In genomic region chr2:47035615-47036488, GRCh38 we compare ENCODE assay signal across 9 cellular contexts.
DNase-seq lines count a peak whose midpoint lies in the region; ATAC-seq and TF ChIP-seq lines count a peak whose summit lies in the region.
"Had no signal": no experiment of that assay in that cellular context is flagged by ENCODE, and none has a peak within 500 bp of the region (broad histone marks: within the 10 kb centered on the region; RNA-seq: fewer than 3 reads in every experiment).

No MANE protein-coding gene starts in this region.

- peak overlapping the region; percentile 66 for H3K27ac Mint-ChIP-seq in activated T-cell treated with anti-CD3 and anti-CD28 coated beads, Interleukin-2, amount 50 U/mL, for 24 hours

- H3K79me1 ChIP-seq in mesenchymal stem cell (replicated peaks; ENCODE audit: low read length, poor library complexity, severe bottlenecking), result peaks cover 7% of the 10 kb centered on the region

- no peak overlapping the region for H3K9ac ChIP-seq in mesenchymal stem cell (ENCODE audit: low read length)

- H3K36me3 ChIP-seq in ascending aorta, result peaks cover 10 to 19% of the 10 kb centered on the region in 2 donors
- peaks cover 24 to 78% of the 10 kb centered on the region in 2 experiments for H3K36me3 ChIP-seq in mesenchymal stem cell (ENCODE audit: control insufficient read depth in 1 of 2, insufficient read depth in 2 of 2, low read depth in 1 of 2, low read length in 2 of 2)
- H3K36me3 ChIP-seq in tibial nerve, result peaks cover 0 to 22% (median 0%) of the 10 kb centered on the region in 3 donors

- no peak overlapping the region for H3K14ac ChIP-seq in mesenchymal stem cell (ENCODE audit: low read length in 2 of 2)

- H3K18ac ChIP-seq in mesenchymal stem cell (ENCODE audit: low read depth in 1 of 2, low read length in 2 of 2), result peak overlapping the region; percentile 76 to 78

- H3K9me3 ChIP-seq in ascending aorta, result no peaks in the 10 kb centered on the region
- no peaks in the 10 kb centered on the region for H3K9me3 ChIP-seq in mesenchymal stem cell (ENCODE audit: control insufficient read depth, low read length)
- H3K9me3 ChIP-seq in tibial nerve, result no peaks in the 10 kb centered on the region

- H2BK12ac ChIP-seq in mesenchymal stem cell (ENCODE audit: low read length in 2 of 2), result peak overlapping the region; percentile 37 to 97

- H2AFZ ChIP-seq in mesenchymal stem cell (ENCODE audit: low read depth, low read length), result no peak overlapping the region

- H3K4ac ChIP-seq in mesenchymal stem cell (ENCODE audit: low read depth in 1 of 2, low read length in 2 of 2), result peak overlapping the region; percentile 26 to 77

- H3K4me2 ChIP-seq in mesenchymal stem cell (ENCODE audit: low read length, poor library complexity, severe bottlenecking), result no peak overlapping the region

- H3K27me3 ChIP-seq in ascending aorta (no peaks in the 10 kb centered on the region), mesenchymal stem cell (ENCODE audit: control insufficient read depth in 1 of 2, insufficient read depth in 1 of 2, low read length in 2 of 2) (no peaks in the 10 kb centered on the region), tibial nerve (no peaks in the 10 kb centered on the region)

- peak overlapping the region; percentile 46 for H2AK5ac ChIP-seq in mesenchymal stem cell (ENCODE audit: low read length, severe bottlenecking)

- TF ChIP-seq EP300 in tibial nerve (IDR thresholded peaks at IDR 0.05), result no peak

- H3K23ac ChIP-seq in mesenchymal stem cell (ENCODE audit: low read length in 2 of 2), result no peak overlapping the region

- no peak for TF ChIP-seq POLR2A in tibial nerve (IDR thresholded peaks at IDR 0.05)

- H3K9me3 Mint-ChIP-seq in activated T-cell treated with anti-CD3 and anti-CD28 coated beads, Interleukin-2, amount 50 U/mL, for 24 hours, result no peaks in the 10 kb centered on the region
- H3K9me3 Mint-ChIP-seq in activated T-cell treated with anti-CD3 and anti-CD28 coated beads, Interleukin-2, amount 50 U/mL, for 4 hours, result no peaks in the 10 kb centered on the region

- peak overlapping the region; percentile 63 for H2BK5ac ChIP-seq in mesenchymal stem cell (ENCODE audit: low read depth, low read length, poor library complexity, severe bottlenecking)

- no peak overlapping the region for H2BK15ac ChIP-seq in mesenchymal stem cell (ENCODE audit: low read depth, poor library complexity, severe bottlenecking)

- H3K4me1 Mint-ChIP-seq in activated T-cell treated with anti-CD3 and anti-CD28 coated beads, Interleukin-2, amount 50 U/mL, for 24 hours (ENCODE audit: low read depth), result peaks cover 16% of the 10 kb centered on the region
- peaks cover 8% of the 10 kb centered on the region for H3K4me1 Mint-ChIP-seq in activated T-cell treated with anti-CD3 and anti-CD28 coated beads, Interleukin-2, amount 50 U/mL, for 4 hours (ENCODE audit: low read depth)

- WGBS in mesenchymal stem cell, result 70% methylated on average over 7 of the region's 7 CpGs
- WGBS in tibial nerve, 2 donors, result 83 to 85% methylated on average over 7 of the region's 7 CpGs

- intact Hi-C loops in ascending aorta (cut with DNase I), result no loop called here

- H3K4me1 ChIP-seq in ascending aorta, result peaks cover 28 to 51% of the 10 kb centered on the region in 2 donors
- peaks cover 44% of the 10 kb centered on the region for H3K4me1 ChIP-seq in mesenchymal stem cell (ENCODE audit: control insufficient read depth, insufficient read depth, low read depth, low read length)
- peaks cover 4 to 81% (median 54%) of the 10 kb centered on the region in 4 donors for H3K4me1 ChIP-seq in tibial nerve

- H3K4me3 Mint-ChIP-seq in activated T-cell treated with anti-CD3 and anti-CD28 coated beads, Interleukin-2, amount 50 U/mL, for 24 hours, result no peak overlapping the region
- no peak overlapping the region for H3K4me3 Mint-ChIP-seq in activated T-cell treated with anti-CD3 and anti-CD28 coated beads, Interleukin-2, amount 50 U/mL, for 4 hours

- peak overlapping the region; percentile 81 for H4K8ac ChIP-seq in mesenchymal stem cell (ENCODE audit: low read length)

- DNase-seq in activated T-cell treated with anti-CD3 and anti-CD28 coated beads, Interleukin-2, amount 50 U/mL, for 24 hours, result no peak
- DNase-seq in activated T-cell treated with anti-CD3 and anti-CD28 coated beads, Interleukin-2, amount 50 U/mL, for 4 hours, result no peak
- DNase-seq in ascending aorta (ENCODE audit: low spot score in 2 of 2), result no peak
- no peak for DNase-seq in mesenchymal stem cell
- DNase-seq in tibial nerve (ENCODE audit: low spot score in 2 of 2), result no peak
- DNase-seq in NCI-H1930 (lab: John Stamatoyannopoulos, UW), result no peak
- no peak for DNase-seq in HuH-7.5 (ENCODE audit: low spot score)
- no peak for DNase-seq in H4 (ENCODE audit: low spot score)
- DNase-seq: activated naive CD4-positive, alpha-beta T cell treated with anti-CD3 and anti-CD28 coated beads, Interleukin-2, amount 50 U/mL, for 16 hours had no signal

- peak overlapping the region; percentile 85 for H4K91ac ChIP-seq in mesenchymal stem cell (ENCODE audit: low read length)

- H3K4me3 ChIP-seq in ascending aorta (no peak overlapping the region), mesenchymal stem cell (ENCODE audit: insufficient read depth in 1 of 2, low read depth in 1 of 2, low read length in 2 of 2) (no peak overlapping the region), tibial nerve (no peak overlapping the region)

- H3K27me3 Mint-ChIP-seq in activated T-cell treated with anti-CD3 and anti-CD28 coated beads, Interleukin-2, amount 50 U/mL, for 24 hours, result no peaks in the 10 kb centered on the region
- H3K27me3 Mint-ChIP-seq in activated T-cell treated with anti-CD3 and anti-CD28 coated beads, Interleukin-2, amount 50 U/mL, for 4 hours (ENCODE audit: low read depth), result no peaks in the 10 kb centered on the region

- peak overlapping the region; percentile 69 for H2BK120ac ChIP-seq in mesenchymal stem cell (ENCODE audit: low read depth, low read length)

- H3K36me3 Mint-ChIP-seq in activated T-cell treated with anti-CD3 and anti-CD28 coated beads, Interleukin-2, amount 50 U/mL, for 24 hours (ENCODE audit: low read depth), result peaks cover 90% of the 10 kb centered on the region
- H3K36me3 Mint-ChIP-seq in activated T-cell treated with anti-CD3 and anti-CD28 coated beads, Interleukin-2, amount 50 U/mL, for 4 hours (ENCODE audit: insufficient read depth), result peaks cover 15% of the 10 kb centered on the region

- TF ChIP-seq CTCF in ascending aorta (IDR thresholded peaks at IDR 0.05), result no peak
- TF ChIP-seq CTCF in tibial nerve (IDR thresholded peaks at IDR 0.05), result no peak

- no peak for ATAC-seq in activated T-cell treated with anti-CD3 and anti-CD28 coated beads, Interleukin-2, amount 50 U/mL, for 4 hours

- H3K27ac ChIP-seq in ascending aorta, result peak overlapping the region; percentile 95 to 97
- H3K27ac ChIP-seq in mesenchymal stem cell (ENCODE audit: low read length, poor library complexity, severe bottlenecking), result peak overlapping the region; percentile 96
- H3K27ac ChIP-seq in tibial nerve, result peak overlapping the region in 3 of 4 donors; percentile 85 to 96 (median 94)
